11 cellular contexts compared by ENCODE assay signal in the genomic region with DNA sequence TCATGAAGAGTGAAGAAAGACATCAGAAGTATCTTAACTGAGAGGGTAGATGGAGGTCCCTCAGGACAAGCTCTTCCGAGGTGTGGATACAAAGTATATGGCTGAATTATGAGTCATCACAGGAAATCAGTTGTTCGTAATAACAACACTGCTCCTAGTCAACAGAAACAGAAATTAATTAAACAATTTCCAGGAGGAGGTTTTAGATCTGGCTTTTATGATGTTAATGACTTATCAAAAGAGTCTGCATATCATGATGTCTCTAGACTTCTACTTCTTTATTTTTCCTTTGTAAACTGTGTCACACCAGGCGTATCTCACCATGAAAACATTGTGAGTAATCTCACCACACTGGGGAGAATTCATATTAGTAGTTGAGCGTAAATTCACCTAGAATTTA. TPM values are rescaled to one million over a fixed set of nuclear protein-coding genes. Genes with fewer than 3 reads are reported as not detected.
DNase-seq lines count a peak whose midpoint lies in the region; ATAC-seq and TF ChIP-seq lines count a peak whose summit lies in the region.
"Had no signal": no experiment of that assay in that cellular context is flagged by ENCODE, and none has a peak within 500 bp of the region (broad histone marks: within the 10 kb centered on the region; RNA-seq: fewer than 3 reads in every experiment).

No MANE protein-coding gene starts in this region.

- H4K20me1 ChIP-seq in GM23338 (replicated peaks; ENCODE audit: insufficient read depth), result 0 out of 2 replicates have a peak, but pooled peaks cover 3% of the 10 kb centered on the region

- ATAC-seq in HG03378 (IDR thresholded peaks at IDR 0.05; ENCODE audit: unreplicated experiment), result peak; percentile 64
- ATAC-seq in stimulated activated naive B cell treated with anti-CD40 and anti-IgM and Interleukin-4, amounts not matched to agents 10 μg/mL and 1 μg/mL and 100 μg/mL, for 72 hours (replicated peaks), result peak; percentile 21 to 83
- ATAC-seq in GM18511 (IDR thresholded peaks at IDR 0.05; ENCODE audit: unreplicated experiment), result no peak
- ATAC-seq in GM23338, result no peak

- H3K4me1 Mint-ChIP-seq in activated T-cell treated with anti-CD3 and anti-CD28 coated beads, Interleukin-2, amount 50 U/mL, for 24 hours (ENCODE audit: low read depth), result peaks cover 87% of the 10 kb centered on the region
- peaks cover 21 to 76% of the 10 kb centered on the region in 2 donors for H3K4me1 Mint-ChIP-seq in stimulated activated naive B cell treated with anti-CD40 and anti-IgM and Interleukin-4, amounts not matched to agents 10 μg/mL and 1 μg/mL and 100 μg/mL, for 72 hours
- H3K4me1 Mint-ChIP-seq in GM23338, result peaks cover 10% of the 10 kb centered on the region; the same call in 2 of the 3 replicates

- H2AFZ ChIP-seq in GM23338, result no peak overlapping the region
- H2AFZ ChIP-seq: PC-9 had no signal

- H3K9me3 Mint-ChIP-seq in activated T-cell treated with anti-CD3 and anti-CD28 coated beads, Interleukin-2, amount 50 U/mL, for 24 hours, result no peaks in the 10 kb centered on the region
- peaks cover 0 to 4% of the 10 kb centered on the region in 2 donors for H3K9me3 Mint-ChIP-seq in stimulated activated naive B cell treated with anti-CD40 and anti-IgM and Interleukin-4, amounts not matched to agents 10 μg/mL and 1 μg/mL and 100 μg/mL, for 72 hours
- no peaks in the 10 kb centered on the region for H3K9me3 Mint-ChIP-seq in GM23338

- H3K27me3 Mint-ChIP-seq in activated T-cell treated with anti-CD3 and anti-CD28 coated beads, Interleukin-2, amount 50 U/mL, for 24 hours, result no peaks in the 10 kb centered on the region
- no peaks in the 10 kb centered on the region for H3K27me3 Mint-ChIP-seq in stimulated activated naive B cell treated with anti-CD40 and anti-IgM and Interleukin-4, amounts not matched to agents 10 μg/mL and 1 μg/mL and 100 μg/mL, for 72 hours
- no peaks in the 10 kb centered on the region for H3K27me3 Mint-ChIP-seq in GM23338 (ENCODE audit: insufficient read depth, low read depth, poor library complexity)

- H3K4me3 ChIP-seq in astrocyte of the spinal cord (ENCODE audit: low read depth, low read length) (no peak overlapping the region), GM23338 (no peak overlapping the region)
- H3K4me3 ChIP-seq: PC-9, thoracic aorta had no signal

- H3K4me3 Mint-ChIP-seq in activated T-cell treated with anti-CD3 and anti-CD28 coated beads, Interleukin-2, amount 50 U/mL, for 24 hours, result no peak overlapping the region
- no peak overlapping the region for H3K4me3 Mint-ChIP-seq in stimulated activated naive B cell treated with anti-CD40 and anti-IgM and Interleukin-4, amounts not matched to agents 10 μg/mL and 1 μg/mL and 100 μg/mL, for 72 hours
- H3K4me3 Mint-ChIP-seq in GM23338, result no peak overlapping the region

- peaks cover 33% of the 10 kb centered on the region for H3K79me2 ChIP-seq in GM23338 (replicated peaks; ENCODE audit: insufficient read depth)

- H3K9me2 ChIP-seq in GM23338 (ENCODE audit: insufficient read depth), result no peaks in the 10 kb centered on the region

- no peaks in the 10 kb centered on the region for H3K4me1 ChIP-seq in GM23338 (ENCODE audit: insufficient read depth)

- H3K27me3 ChIP-seq in GM23338 (ENCODE audit: insufficient read depth), result no peaks in the 10 kb centered on the region

- peak overlapping the region; percentile 18 for H3K27ac Mint-ChIP-seq in activated T-cell treated with anti-CD3 and anti-CD28 coated beads, Interleukin-2, amount 50 U/mL, for 24 hours
- no peak overlapping the region for H3K27ac Mint-ChIP-seq in stimulated activated naive B cell treated with anti-CD40 and anti-IgM and Interleukin-4, amounts not matched to agents 10 μg/mL and 1 μg/mL and 100 μg/mL, for 72 hours
- no peak overlapping the region for H3K27ac Mint-ChIP-seq in GM23338

- no peak for TF ChIP-seq CTCF in astrocyte of the spinal cord (IDR thresholded peaks at IDR 0.05; ENCODE audit: low read depth, low read length)
- TF ChIP-seq CTCF in GM23338 (conservative IDR thresholded peaks at IDR 0.05; ENCODE audit: low read depth in 2 of 2), result no peak

- H3K36me3 Mint-ChIP-seq in activated T-cell treated with anti-CD3 and anti-CD28 coated beads, Interleukin-2, amount 50 U/mL, for 24 hours (ENCODE audit: low read depth), result peaks cover 14% of the 10 kb centered on the region
- H3K36me3 Mint-ChIP-seq in stimulated activated naive B cell treated with anti-CD40 and anti-IgM and Interleukin-4, amounts not matched to agents 10 μg/mL and 1 μg/mL and 100 μg/mL, for 72 hours, result peaks cover 6 to 10% of the 10 kb centered on the region in 2 donors
- no peaks in the 10 kb centered on the region for H3K36me3 Mint-ChIP-seq in GM23338 (ENCODE audit: low read depth)

- DNase-seq in activated T-cell treated with anti-CD3 and anti-CD28 coated beads, Interleukin-2, amount 50 U/mL, for 24 hours, result no peak
- DNase-seq in activated T-cell treated with anti-CD3 and anti-CD28 coated beads for 4 hours, result no peak
- DNase-seq in astrocyte of the spinal cord (ENCODE audit: low read depth, low spot score), result peak; percentile 51
- DNase-seq in stimulated activated naive B cell treated with anti-CD40 and anti-IgM and Interleukin-4, amounts not matched to agents 10 μg/mL and 1 μg/mL and 100 μg/mL, for 72 hours, result no peak
- DNase-seq in stimulated activated CD8-positive, alpha-beta memory T cell treated with anti-CD3 and anti-CD28 coated beads, Interleukin-4, amount 100 ng/mL, for 48 hours, result no peak
- DNase-seq in GM23338 (ENCODE audit: low spot score), result no peak
- DNase-seq: activated CD8-positive, alpha-beta memory T cell treated with anti-CD3 and anti-CD28 coated beads, Interleukin-2, amount 50 U/mL, for 4 hours; PC-9 had no signal

- H3F3A ChIP-seq in GM23338 (replicated peaks; ENCODE audit: low read depth), result no peaks in the 10 kb centered on the region

- H3K27ac ChIP-seq in GM23338 (ENCODE audit: low read depth), result no peak overlapping the region
- H3K27ac ChIP-seq: PC-9, thoracic aorta had no signal

- H3K4me2 ChIP-seq in GM23338, result no peak overlapping the region
- H3K4me2 ChIP-seq: PC-9 had no signal

- no peaks in the 10 kb centered on the region for H3K36me3 ChIP-seq in GM23338 (ENCODE audit: insufficient read depth)
- H3K36me3 ChIP-seq: thoracic aorta had no signal

- in situ Hi-C loops in astrocyte of the spinal cord (cut with HindIII; ENCODE audit: low sequenced_read_pairs), result no loop called here

TF ChIP-seq in GM23338, 12 proteins besides CTCF, POLR2A, EP300 and RAD21:
- TF ChIP-seq STAT1 (IDR thresholded peaks at IDR 0.05; ENCODE audit: unreplicated experiment) (no peak), EZH2phosphoT487 (IDR thresholded peaks at IDR 0.05; ENCODE audit: unreplicated experiment) (no peak), CREB1 (CRISPR knock-in tag; IDR thresholded peaks at IDR 0.05; ENCODE audit: low read depth) (no peak), JUNB (IDR thresholded peaks at IDR 0.05; ENCODE audit: unreplicated experiment) (no peak), NANOG (IDR thresholded peaks at IDR 0.05; ENCODE audit: borderline replicate concordance) (no peak)
TF ChIP-seq in GM23338: peak in this region for 0.

RNA-seq across cellular contexts. Expression of a gene that starts 31.2 kb away (rescaled TPM):
- 13.4 and 15.7 TPM in 2 replicates for total RNA-seq in GM23338 (2014; rRNA removed; shearing (Covaris generic))
- polyA plus RNA-seq in GM23338 (2016; fragmentation: Nextera tagmentation; extraction: Ambion mirVana), result 7.2 and 9.3 TPM in 2 replicates

Comparison
In these comparisons a context has a peak if more than half of its experiments do, and no peak if none do; other contexts are left out.
1. ATAC-seq: peak in HG03378 (single experiment) and stimulated activated naive B cell treated with anti-CD40 and anti-IgM and Interleukin-4, amounts not matched to agents 10 μg/mL and 1 μg/mL and 100 μg/mL, for 72 hours (2 of 2); none in GM18511 (single experiment) and GM23338 (single experiment).